ENCODE assay signal across 9 cellular contexts in the genomic region with DNA sequence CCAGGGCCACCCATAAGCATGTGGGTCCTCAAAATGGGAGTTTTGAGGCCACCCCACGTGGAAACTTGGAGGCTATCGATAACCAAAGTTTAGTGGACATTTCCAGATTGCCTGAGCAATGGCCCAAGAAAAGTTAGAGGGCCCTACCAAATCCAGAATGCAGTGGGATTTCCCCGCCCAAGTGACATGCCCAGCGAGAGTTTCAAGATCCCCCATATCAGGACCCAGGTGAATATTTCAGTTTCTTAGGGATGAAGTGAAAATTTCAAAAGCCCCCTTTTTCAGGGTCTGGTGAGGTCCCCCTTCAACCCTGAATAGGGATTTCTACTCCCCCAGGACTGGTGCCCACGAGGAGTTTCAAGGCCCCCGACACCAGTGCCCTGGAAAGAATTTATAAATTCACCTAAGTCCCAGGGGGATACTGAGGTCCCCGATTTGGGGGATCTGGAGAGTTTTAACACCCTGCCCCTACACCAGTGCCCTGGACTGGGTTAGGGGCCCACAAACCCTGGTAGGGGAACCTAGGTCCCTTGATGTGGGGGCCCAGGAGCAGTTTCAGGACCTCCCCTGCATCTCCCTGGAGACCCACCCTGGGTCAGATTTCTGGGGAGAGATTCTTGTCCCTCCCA. TPM values are rescaled to one million over a fixed set of nuclear protein-coding genes. Genes with fewer than 3 reads are reported as not detected.
DNase-seq lines count a peak whose midpoint lies in the region; ATAC-seq, FAIRE-seq and TF ChIP-seq lines count a peak whose summit lies in the region.
"Had no signal": no experiment of that assay in that cellular context is flagged by ENCODE, and none has a peak within 500 bp of the region (broad histone marks: within the 10 kb centered on the region; RNA-seq: fewer than 3 reads in every experiment).

No MANE protein-coding gene starts in this region.

- peak in 1 of 4 donors; percentile 6 for ATAC-seq in heart left ventricle
- no peak for ATAC-seq in Right ventricle myocardium superior (ENCODE audit: poor library complexity)
- no peak for ATAC-seq in T-helper 17 cell
- ATAC-seq in upper lobe of left lung (ENCODE audit: low FRiP score in 2 of 2) = peak in 1 of 2 donors; percentile 2

- no peak for FAIRE-seq in kidney (lab: Jason Lieb, UNC)

- DNase-seq in heart left ventricle = no peak
- no peak for DNase-seq in Right ventricle myocardium superior
- DNase-seq in T-helper 17 cell = no peak
- no peak for DNase-seq in kidney
- DNase-seq in upper lobe of left lung = no peak
- DNase-seq in occipital lobe (lab: John Stamatoyannopoulos, UW) = no peak
- no peak for DNase-seq in NCI-H526 (lab: John Stamatoyannopoulos, UW)
- DNase-seq in SHP77 (lab: John Stamatoyannopoulos, UW) = no peak
- DNase-seq: NCI-H1417 had no signal

- H3K27me3 ChIP-seq in heart left ventricle = peaks cover 0 to 7% (median 0%) of the 10 kb centered on the region in 9 donors
- H3K27me3 ChIP-seq in upper lobe of left lung = no peaks in the 10 kb centered on the region

- intact Hi-C loops in heart left ventricle (cut with DNase I) = no loop called here
- intact Hi-C loops in Right ventricle myocardium superior (cut with DNase I) = no loop called here
- intact Hi-C loops in kidney (cut with DNase I) = no loop called here

- H3K9me3 ChIP-seq in heart left ventricle = no peaks in the 10 kb centered on the region
- H3K9me3 ChIP-seq in T-helper 17 cell (ENCODE audit: control insufficient read depth, low read length, poor library complexity, severe bottlenecking) = no peaks in the 10 kb centered on the region
- H3K9me3 ChIP-seq in kidney (ENCODE audit: control insufficient read depth in 1 of 2, low read length in 2 of 2) = no peaks in the 10 kb centered on the region
- H3K9me3 ChIP-seq in upper lobe of left lung = no peaks in the 10 kb centered on the region

- H3K27ac ChIP-seq in heart left ventricle (peak overlapping the region; percentile 67 to 97 (median 84)), kidney (ENCODE audit: low read depth in 2 of 2, low read length in 2 of 2) (peak overlapping the region; percentile 76 to 99), upper lobe of left lung (peak overlapping the region; percentile 85 to 94 (median 90))

- no peak for TF ChIP-seq POLR2A in heart left ventricle (IDR thresholded peaks at IDR 0.05)
- no peak for TF ChIP-seq POLR2A in upper lobe of left lung (IDR thresholded peaks at IDR 0.05)

- H3K27me3 Mint-ChIP-seq in T-helper 17 cell = no peaks in the 10 kb centered on the region

- peaks cover 6% of the 10 kb centered on the region for H3K36me3 Mint-ChIP-seq in T-helper 17 cell (ENCODE audit: low read depth)

- H3K9ac ChIP-seq in kidney (ENCODE audit: low read length in 2 of 2) = peak overlapping the region; percentile 41 to 64

- TF ChIP-seq CTCF in heart left ventricle (IDR thresholded peaks at IDR 0.05) = no peak
- TF ChIP-seq CTCF in kidney (IDR thresholded peaks at IDR 0.05; ENCODE audit: borderline replicate concordance, extremely low read depth, insufficient read depth) = no peak
- TF ChIP-seq CTCF in upper lobe of left lung (IDR thresholded peaks at IDR 0.05) = no peak

- H3K4me3 ChIP-seq in heart left ventricle (peak overlapping the region; percentile 44 to 83 (median 54)), kidney (ENCODE audit: low read length in 2 of 2) (peak overlapping the region; percentile 63 to 82), upper lobe of left lung (peak overlapping the region; percentile 12 to 70 (median 44))

- H3K4me1 ChIP-seq in heart left ventricle (peaks cover 0 to 39% (median 7%) of the 10 kb centered on the region in 12 donors), kidney (ENCODE audit: control insufficient read depth in 1 of 2, insufficient read depth in 1 of 2, low read depth in 1 of 2, low read length in 2 of 2) (peaks cover 9 to 18% of the 10 kb centered on the region in 2 donors), upper lobe of left lung (peaks cover 36 to 52% (median 41%) of the 10 kb centered on the region in 4 donors)

- H3K4me1 Mint-ChIP-seq in T-helper 17 cell = peaks cover 38% of the 10 kb centered on the region

- H3K4me3 Mint-ChIP-seq in T-helper 17 cell = peak overlapping the region; percentile 94

- WGBS in heart left ventricle, 4 donors = 52 to 66% (median 63%) methylated on average over 7 of the region's 7 CpGs
- 44 to 59% methylated on average over 6 to 7 of the region's 7 CpGs for WGBS in upper lobe of left lung, 2 donors

- no peak for TF ChIP-seq EP300 in upper lobe of left lung (IDR thresholded peaks at IDR 0.05)

- peaks cover 0 to 23% (median 0%) of the 10 kb centered on the region in 9 donors for H3K36me3 ChIP-seq in heart left ventricle
- no peaks in the 10 kb centered on the region for H3K36me3 ChIP-seq in kidney (ENCODE audit: control insufficient read depth in 1 of 2, insufficient read depth in 2 of 2, low read length in 2 of 2)
- H3K36me3 ChIP-seq in upper lobe of left lung = peaks cover 0 to 8% (median 0%) of the 10 kb centered on the region in 4 donors

- peak overlapping the region; percentile 96 for H3K27ac Mint-ChIP-seq in T-helper 17 cell

RNA-seq across cellular contexts. Expression of gene BST2, which starts 0.7 kb away (rescaled TPM):
- total RNA-seq in heart left ventricle (100 to 1,000 TPM in 1 of 9 donors, 10 to 100 TPM in 8; 28.6 to 116 (median 49.4) TPM), Right ventricle myocardium superior (46.5 TPM), T-helper 17 cell (10 to 100 TPM; 36.7 to 38.1 TPM), kidney (89.6 TPM), upper lobe of left lung (100 to 1,000 TPM in 1 of 6 donors, 10 to 100 TPM in 5; 30.4 to 197 (median 74.1) TPM), occipital lobe (3.3 TPM)
- polyA plus RNA-seq in heart left ventricle (10 to 100 TPM; 37.1 to 64.1 TPM), kidney (ENCODE audit: insufficient read depth, low read depth, low replicate concordance) (250 TPM)

RNA-seq across cellular contexts. Expression of gene CCDC194, which starts 10.7 kb away (rescaled TPM):
- total RNA-seq in heart left ventricle = under 1 TPM in 2 of 9 donors, not detected in 7; 0.37 to 0.53 TPM
- under 1 TPM in 1 of 2 donors, not detected in 1; 0.23 TPM for polyA plus RNA-seq in heart left ventricle
- total RNA-seq in Right ventricle myocardium superior = not detected
- under 1 TPM in 1 of 2 donors, not detected in 1; 0.44 TPM for total RNA-seq in T-helper 17 cell
- total RNA-seq in kidney = 0.57 TPM
- not detected for polyA plus RNA-seq in kidney (ENCODE audit: insufficient read depth, low read depth, low replicate concordance)
- total RNA-seq in upper lobe of left lung = 1 to 10 TPM in 2 of 6 donors, under 1 TPM in 1, not detected in 3; 0.83 to 2.2 (median 2.1) TPM
- not detected for total RNA-seq in occipital lobe

RNA-seq across cellular contexts. Expression of gene MVB12A, which starts 15.1 kb away (rescaled TPM):
- total RNA-seq in heart left ventricle (10 to 100 TPM; 11.8 to 41.5 (median 18.5) TPM), Right ventricle myocardium superior (20.3 TPM), T-helper 17 cell (10 to 100 TPM; 17.9 to 20.3 TPM), kidney (57.6 TPM), upper lobe of left lung (10 to 100 TPM; 25.1 to 55.2 (median 49.1) TPM), occipital lobe (19.3 TPM)
- polyA plus RNA-seq in heart left ventricle (10 to 100 TPM; 30.7 to 46.5 TPM), kidney (ENCODE audit: insufficient read depth, low read depth, low replicate concordance) (88.3 TPM)

RNA-seq across cellular contexts. Expression of gene PLVAP, which starts 27.6 kb away (rescaled TPM):
- total RNA-seq in heart left ventricle (10 to 100 TPM in 4 of 9 donors, 1 to 10 TPM in 5; 7.1 to 52.8 (median 9.5) TPM), Right ventricle myocardium superior (18.1 TPM), T-helper 17 cell (not detected), kidney (195 TPM), upper lobe of left lung (100 to 1,000 TPM in 1 of 6 donors, 10 to 100 TPM in 1, 1 to 10 TPM in 4; 1.0 to 103 (median 6.9) TPM), occipital lobe (0.94 TPM)
- polyA plus RNA-seq in heart left ventricle (10 to 100 TPM; 26.4 to 50.1 TPM), kidney (ENCODE audit: insufficient read depth, low read depth, low replicate concordance) (148 TPM)

RNA-seq across cellular contexts. Expression of gene TMEM221, which starts 43.7 kb away (rescaled TPM):
- total RNA-seq in heart left ventricle = under 1 TPM in 1 of 9 donors, not detected in 8; 0.52 TPM
- under 1 TPM in 1 of 2 donors, not detected in 1; 0.04 TPM for polyA plus RNA-seq in heart left ventricle
- 0.11 TPM for total RNA-seq in Right ventricle myocardium superior
- total RNA-seq in T-helper 17 cell = not detected
- total RNA-seq in kidney = 0.13 TPM
- not detected for polyA plus RNA-seq in kidney (ENCODE audit: insufficient read depth, low read depth, low replicate concordance)
- under 1 TPM in 1 of 6 donors, not detected in 5; 0.14 TPM for total RNA-seq in upper lobe of left lung
- 0.94 TPM for total RNA-seq in occipital lobe
